Comparison of ENCODE assay signal across 15 cellular contexts in the genomic region with DNA sequence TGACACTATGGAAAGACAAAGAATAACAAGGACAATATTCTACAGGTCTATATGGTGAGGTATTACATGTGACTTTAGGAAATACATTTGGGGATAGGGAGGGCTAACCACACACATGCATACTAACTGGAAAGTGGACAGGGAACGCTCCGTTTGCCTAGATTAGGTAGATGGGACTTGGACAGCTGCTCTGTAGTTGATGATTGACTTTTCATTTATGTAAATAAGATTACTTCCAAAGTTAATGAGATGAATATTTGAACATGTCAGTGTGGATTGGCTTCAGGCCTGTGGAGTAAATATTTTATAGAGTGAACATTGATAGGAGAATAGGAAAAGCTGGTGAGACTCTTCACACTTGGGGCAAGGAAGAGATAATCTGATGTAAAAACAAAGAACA.
A peak's percentile ranks its signal among the peaks of the same experiment; 100 is the strongest.
DNase-seq lines count a peak whose midpoint lies in the region; ATAC-seq and TF ChIP-seq lines count a peak whose summit lies in the region.
"Had no signal": no experiment of that assay in that cellular context is flagged by ENCODE, and none has a peak within 500 bp of the region (broad histone marks: within the 10 kb centered on the region; RNA-seq: fewer than 3 reads in every experiment).

No MANE protein-coding gene starts in this region.

- peaks cover 8% of the 10 kb centered on the region; the same call in 1 of the 2 replicates for H3K79me2 ChIP-seq in PC-3 (ENCODE audit: low read length)

- H3K9me3 ChIP-seq in CD4-positive, alpha-beta T cell (ENCODE audit: control insufficient read depth, low read length): no peaks in the 10 kb centered on the region
- H3K9me3 ChIP-seq in Caco-2 (no peaks in the 10 kb centered on the region), PC-3 (ENCODE audit: low read length) (no peaks in the 10 kb centered on the region)
- H3K9me3 ChIP-seq: SK-N-SH had no signal

- H3K9me2 ChIP-seq in PC-3 (replicated peaks; ENCODE audit: low read length): no peaks in the 10 kb centered on the region
- H3K9me2 ChIP-seq: SK-N-SH had no signal

- H3K9me3 Mint-ChIP-seq in CD4-positive, alpha-beta T cell: peaks cover 2% of the 10 kb centered on the region
- H3K9me3 Mint-ChIP-seq in Caco-2 (ENCODE audit: unreplicated experiment): no peaks in the 10 kb centered on the region
- H3K9me3 Mint-ChIP-seq in central memory CD8-positive, alpha-beta T cell: peaks cover 5% of the 10 kb centered on the region
- peaks cover 2% of the 10 kb centered on the region for H3K9me3 Mint-ChIP-seq in natural killer cell treated with Interleukin-12 subunit alpha and Interleukin-12 subunit beta and Interleukin-15 and Interleukin-18, amount 100 ng/mL, for 72 hours

- H3K9ac ChIP-seq in PC-3 (ENCODE audit: low read length): no peak overlapping the region
- H3K9ac ChIP-seq: SK-N-SH had no signal

- peaks cover 89% of the 10 kb centered on the region for H3K36me3 Mint-ChIP-seq in CD4-positive, alpha-beta T cell (ENCODE audit: low read depth)
- peaks cover 60% of the 10 kb centered on the region for H3K36me3 Mint-ChIP-seq in Caco-2 (ENCODE audit: insufficient read depth, unreplicated experiment)
- H3K36me3 Mint-ChIP-seq in central memory CD8-positive, alpha-beta T cell (ENCODE audit: insufficient read depth): peaks cover 33% of the 10 kb centered on the region
- H3K36me3 Mint-ChIP-seq in natural killer cell treated with Interleukin-12 subunit alpha and Interleukin-12 subunit beta and Interleukin-15 and Interleukin-18, amount 100 ng/mL, for 72 hours: peaks cover 11% of the 10 kb centered on the region

- peak overlapping the region; percentile 67 for H3K27ac Mint-ChIP-seq in CD4-positive, alpha-beta T cell
- H3K27ac Mint-ChIP-seq in Caco-2 (ENCODE audit: unreplicated experiment): peak overlapping the region; percentile 7
- H3K27ac Mint-ChIP-seq in central memory CD8-positive, alpha-beta T cell (ENCODE audit: low read depth): peak overlapping the region; percentile 80
- peak overlapping the region; percentile 15 to 85 for H3K27ac Mint-ChIP-seq in natural killer cell treated with Interleukin-12 subunit alpha and Interleukin-12 subunit beta and Interleukin-15 and Interleukin-18, amount 100 ng/mL, for 72 hours
- H3K27ac Mint-ChIP-seq: endodermal cell had no signal

- no peaks in the 10 kb centered on the region for H4K20me1 ChIP-seq in PC-3 (ENCODE audit: low read length)

- H2AFZ ChIP-seq in PC-3 (ENCODE audit: low read length): no peak overlapping the region

- no peak overlapping the region for H3K4me3 ChIP-seq in Caco-2 (ENCODE audit: low read depth, low read length)
- H3K4me3 ChIP-seq in PC-3 (ENCODE audit: low read length): no peak overlapping the region

- H3K27me3 Mint-ChIP-seq in CD4-positive, alpha-beta T cell: no peaks in the 10 kb centered on the region
- H3K27me3 Mint-ChIP-seq in Caco-2 (ENCODE audit: insufficient read depth, unreplicated experiment): no peaks in the 10 kb centered on the region
- H3K27me3 Mint-ChIP-seq in central memory CD8-positive, alpha-beta T cell: no peaks in the 10 kb centered on the region
- no peaks in the 10 kb centered on the region for H3K27me3 Mint-ChIP-seq in natural killer cell treated with Interleukin-12 subunit alpha and Interleukin-12 subunit beta and Interleukin-15 and Interleukin-18, amount 100 ng/mL, for 72 hours

- no peak overlapping the region for H3K27ac ChIP-seq in CD4-positive, alpha-beta T cell (ENCODE audit: low read depth, low read length)
- no peak overlapping the region for H3K27ac ChIP-seq in PC-3 (ENCODE audit: low read length)
- H3K27ac ChIP-seq: WERI-Rb-1 had no signal

- CTCF ChIA-PET in CD4-positive, alpha-beta T cell (lab: Charles Lee): no interaction called here
- CTCF ChIA-PET in Caco-2 (lab: Charles Lee) (no interaction called here), PC-3 (lab: Charles Lee) (no interaction called here)

- BruUV-seq in Caco-2 (replicated peaks; lab: Mats Ljungman, UMichigan) (no TSS peak), PC-3 (replicated peaks; lab: Mats Ljungman, UMichigan) (no TSS peak)

- no peak for ATAC-seq in CD4-positive, alpha-beta T cell (ENCODE audit: poor library complexity)
- ATAC-seq in central memory CD8-positive, alpha-beta T cell (replicated peaks; ENCODE audit: extremely low read depth, poor library complexity, severe bottlenecking): no peak
- ATAC-seq in natural killer cell treated with Interleukin-12 subunit alpha and Interleukin-12 subunit beta and Interleukin-15 and Interleukin-18, amount 100 ng/mL, for 72 hours: no peak
- ATAC-seq in GM19467 (IDR thresholded peaks at IDR 0.05; ENCODE audit: unreplicated experiment): no peak
- ATAC-seq in PC-3: no peak

- POLR2A ChIA-PET in CD4-positive, alpha-beta T cell (lab: Charles Lee): no interaction called here
- POLR2A ChIA-PET in Caco-2 (lab: Charles Lee): no interaction called here
- POLR2A ChIA-PET in PC-3 (lab: Charles Lee; ENCODE audit: unreplicated experiment): no interaction called here

- peaks cover 90% of the 10 kb centered on the region for H3K4me1 Mint-ChIP-seq in CD4-positive, alpha-beta T cell (ENCODE audit: low read depth)
- H3K4me1 Mint-ChIP-seq in Caco-2 (ENCODE audit: low read depth, unreplicated experiment): peaks cover 30% of the 10 kb centered on the region
- peaks cover 84% of the 10 kb centered on the region for H3K4me1 Mint-ChIP-seq in central memory CD8-positive, alpha-beta T cell
- peaks cover 53 to 61% of the 10 kb centered on the region in 2 donors for H3K4me1 Mint-ChIP-seq in natural killer cell treated with Interleukin-12 subunit alpha and Interleukin-12 subunit beta and Interleukin-15 and Interleukin-18, amount 100 ng/mL, for 72 hours (ENCODE audit: low read depth in 2 of 2)

- no peaks in the 10 kb centered on the region for H3F3A ChIP-seq in PC-3 (ENCODE audit: low read length, unreplicated experiment)

- H3K4me1 ChIP-seq in Caco-2: peaks cover 24% of the 10 kb centered on the region
- no peaks in the 10 kb centered on the region for H3K4me1 ChIP-seq in PC-3 (ENCODE audit: insufficient read depth, low read length)

- TF ChIP-seq CTCF in CD4-positive, alpha-beta T cell (IDR thresholded peaks at IDR 0.05): no peak
- TF ChIP-seq CTCF in Caco-2 (IDR thresholded peaks at IDR 0.05; ENCODE audit: insufficient read depth in 1 of 2, low read depth in 1 of 2, low read length in 1 of 2, severe bottlenecking in 1 of 2, unreplicated experiment in 1 of 2): no peak
- TF ChIP-seq CTCF in PC-3 (conservative IDR thresholded peaks at IDR 0.05; ENCODE audit: low read depth, low read length): no peak

- H3K4me3 Mint-ChIP-seq in CD4-positive, alpha-beta T cell: no peak overlapping the region
- H3K4me3 Mint-ChIP-seq in Caco-2 (ENCODE audit: unreplicated experiment): no peak overlapping the region
- peak overlapping the region; percentile 10 for H3K4me3 Mint-ChIP-seq in central memory CD8-positive, alpha-beta T cell
- peak overlapping the region; percentile 11 for H3K4me3 Mint-ChIP-seq in natural killer cell treated with Interleukin-12 subunit alpha and Interleukin-12 subunit beta and Interleukin-15 and Interleukin-18, amount 100 ng/mL, for 72 hours
- H3K4me3 Mint-ChIP-seq: endodermal cell had no signal

- no peak for DNase-seq in CD4-positive, alpha-beta T cell
- DNase-seq in Caco-2: no peak
- DNase-seq in central memory CD8-positive, alpha-beta T cell (ENCODE audit: low spot score in 2 of 2): no peak
- DNase-seq in natural killer cell treated with Interleukin-12 subunit alpha and Interleukin-12 subunit beta and Interleukin-15 and Interleukin-18, amount 100 ng/mL, for 72 hours (ENCODE audit: low spot score): no peak
- DNase-seq in PC-3: no peak
- no peak for DNase-seq in NCI-H2107 treated with DMSO at 0.1 percent for 48 hours (lab: John Stamatoyannopoulos, UW; ENCODE audit: unreplicated experiment)
- DNase-seq in occipital lobe (lab: John Stamatoyannopoulos, UW): no peak
- DNase-seq: C1 segment of cervical spinal cord; endodermal cell; midbrain; NCI-H1048; SK-N-SH; stimulated activated CD4-positive, alpha-beta T cell treated with anti-CD3 and anti-CD28 coated beads, Interleukin-2, amount 100 ng/mL, for 48 hours; WERI-Rb-1 had no signal

- no peak overlapping the region for H3K4me2 ChIP-seq in PC-3 (ENCODE audit: low read length)
- H3K4me2 ChIP-seq: SK-N-SH had no signal

- intact Hi-C loops in CD4-positive, alpha-beta T cell (cut with DNase I, micrococcal nuclease): no loop called here
- intact Hi-C loops in Caco-2 (cut with micrococcal nuclease; ENCODE audit: unreplicated experiment): loop anchor here (5.0 kb wide), 3 partner anchors 74 to 539 kb away; no protein-coding TSS in a partner anchor
- intact Hi-C loops in PC-3 (cut with micrococcal nuclease): no loop called here

- H3K27me3 ChIP-seq in CD4-positive, alpha-beta T cell (ENCODE audit: control insufficient read depth, insufficient read depth, low read length): no peaks in the 10 kb centered on the region
- H3K27me3 ChIP-seq in Caco-2 (replicated peaks; ENCODE audit: control insufficient read depth, insufficient read depth, low read length) (no peaks in the 10 kb centered on the region), PC-3 (ENCODE audit: low read length) (no peaks in the 10 kb centered on the region)

- H3K36me3 ChIP-seq in Caco-2 (ENCODE audit: control insufficient read depth, insufficient read depth, low read length) (no peaks in the 10 kb centered on the region; the same call in 1 of the 2 replicates), PC-3 (ENCODE audit: low read depth, low read length) (no peaks in the 10 kb centered on the region)

Comparison
In these comparisons a context has a peak if more than half of its experiments do, and no peak if none do; other contexts are left out.
1. H3K27ac Mint-ChIP-seq: peak in every context shown above with its lines; median percentile 80 in central memory CD8-positive, alpha-beta T cell; 67 in CD4-positive, alpha-beta T cell; 50 in natural killer cell treated with Interleukin-12 subunit alpha and Interleukin-12 subunit beta and Interleukin-15 and Interleukin-18, amount 100 ng/mL, for 72 hours; 7 in Caco-2.
2. H3K4me3 Mint-ChIP-seq: peak in central memory CD8-positive, alpha-beta T cell (single experiment) and natural killer cell treated with Interleukin-12 subunit alpha and Interleukin-12 subunit beta and Interleukin-15 and Interleukin-18, amount 100 ng/mL, for 72 hours (single experiment); none in CD4-positive, alpha-beta T cell (single experiment) and Caco-2 (single experiment).